9 cellular contexts compared by ENCODE assay signal in the genomic region with DNA sequence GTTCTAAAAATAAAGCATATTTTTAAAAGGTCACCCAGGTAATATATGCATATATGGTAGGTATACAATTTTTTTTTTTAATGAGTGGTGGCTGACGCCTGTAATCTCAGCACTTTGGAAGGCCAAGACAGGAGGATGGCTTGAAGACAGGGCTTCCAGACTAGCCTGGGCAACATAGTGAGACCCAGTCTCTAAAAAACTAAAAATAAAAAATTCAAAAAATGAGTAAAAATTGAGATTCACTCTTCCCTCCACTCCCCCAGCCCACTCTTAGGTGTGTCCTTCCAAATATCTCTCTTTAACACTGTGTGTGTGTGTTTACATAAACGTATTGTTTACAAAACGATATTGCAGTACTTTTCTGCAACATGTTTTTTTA. TPM values are rescaled to one million over a fixed set of nuclear protein-coding genes. Genes with fewer than 3 reads are reported as not detected.
DNase-seq lines count a peak whose midpoint lies in the region; ATAC-seq and TF ChIP-seq lines count a peak whose summit lies in the region.
"Had no signal": no experiment of that assay in that cellular context is flagged by ENCODE, and none has a peak within 500 bp of the region (broad histone marks: within the 10 kb centered on the region; RNA-seq: fewer than 3 reads in every experiment).

No MANE protein-coding gene starts in this region.

- POLR2A ChIA-PET in activated CD4-positive, alpha-beta T cell treated with anti-CD3 and anti-CD28 coated beads, Interleukin-2, amount 10 ng/mL, durations not matched to agents 7 days and 5 days (lab: Charles Lee): no interaction called here

- TF ChIP-seq CTCF in lower lobe of right lung (IDR thresholded peaks at IDR 0.05): no peak
- TF ChIP-seq CTCF in thoracic aorta (IDR thresholded peaks at IDR 0.05): no peak

- H3K4me3 ChIP-seq in lower lobe of right lung: peak overlapping the region; percentile 71
- peak overlapping the region; percentile 91 for H3K4me3 ChIP-seq in thoracic aorta

- no peaks in the 10 kb centered on the region for H3K27me3 ChIP-seq in lower lobe of right lung (ENCODE audit: low read depth)
- H3K27me3 ChIP-seq in thoracic aorta (replicated peaks; ENCODE audit: insufficient read depth): no peaks in the 10 kb centered on the region

- H3K4me1 Mint-ChIP-seq in activated CD4-positive, alpha-beta T cell treated with anti-CD3 and anti-CD28 coated beads, Interleukin-2, amount 10 ng/mL, durations not matched to agents 7 days and 5 days: peaks cover 43% of the 10 kb centered on the region
- H3K4me1 Mint-ChIP-seq in activated naive CD8-positive, alpha-beta T cell (ENCODE audit: low read depth): peaks cover 52% of the 10 kb centered on the region

- no peaks in the 10 kb centered on the region for H3K9me3 Mint-ChIP-seq in activated CD4-positive, alpha-beta T cell treated with anti-CD3 and anti-CD28 coated beads, Interleukin-2, amount 10 ng/mL, durations not matched to agents 7 days and 5 days
- no peaks in the 10 kb centered on the region for H3K9me3 Mint-ChIP-seq in activated naive CD8-positive, alpha-beta T cell (ENCODE audit: low read depth)

- H3K36me3 Mint-ChIP-seq in activated CD4-positive, alpha-beta T cell treated with anti-CD3 and anti-CD28 coated beads, Interleukin-2, amount 10 ng/mL, durations not matched to agents 7 days and 5 days (ENCODE audit: low read depth): peaks cover 22% of the 10 kb centered on the region
- peaks cover 1% of the 10 kb centered on the region for H3K36me3 Mint-ChIP-seq in activated naive CD8-positive, alpha-beta T cell

- H3K27ac ChIP-seq in lower lobe of right lung (peak overlapping the region; percentile 99), thoracic aorta (peak overlapping the region; percentile 98)

- no peak for ATAC-seq in lower lobe of right lung
- no peak for ATAC-seq in thoracic aorta (ENCODE audit: insufficient number of reproducible peaks, low FRiP score, low read depth)
- no peak for ATAC-seq in HG03442 (IDR thresholded peaks at IDR 0.05; ENCODE audit: unreplicated experiment)
- ATAC-seq in GM18858 (IDR thresholded peaks at IDR 0.05; ENCODE audit: unreplicated experiment): no peak

- H3K27ac Mint-ChIP-seq in activated CD4-positive, alpha-beta T cell treated with anti-CD3 and anti-CD28 coated beads, Interleukin-2, amount 10 ng/mL, durations not matched to agents 7 days and 5 days: peak overlapping the region; percentile 94
- H3K27ac Mint-ChIP-seq in activated naive CD8-positive, alpha-beta T cell: peak overlapping the region; percentile 95

- H3K4me3 Mint-ChIP-seq in activated CD4-positive, alpha-beta T cell treated with anti-CD3 and anti-CD28 coated beads, Interleukin-2, amount 10 ng/mL, durations not matched to agents 7 days and 5 days: peak overlapping the region; percentile 98
- peak overlapping the region; percentile 89 for H3K4me3 Mint-ChIP-seq in activated naive CD8-positive, alpha-beta T cell

- no peaks in the 10 kb centered on the region for H3K27me3 Mint-ChIP-seq in activated CD4-positive, alpha-beta T cell treated with anti-CD3 and anti-CD28 coated beads, Interleukin-2, amount 10 ng/mL, durations not matched to agents 7 days and 5 days
- H3K27me3 Mint-ChIP-seq in activated naive CD8-positive, alpha-beta T cell: no peaks in the 10 kb centered on the region

- CTCF ChIA-PET in activated CD4-positive, alpha-beta T cell treated with anti-CD3 and anti-CD28 coated beads, Interleukin-2, amount 10 ng/mL, durations not matched to agents 7 days and 5 days (lab: Charles Lee): no interaction called here

- intact Hi-C loops in lower lobe of right lung (cut with DNase I): loop anchor here (10.0 kb wide), 1 partner anchor 61 kb away; no protein-coding TSS in a partner anchor

- no peaks in the 10 kb centered on the region for H3K36me3 ChIP-seq in lower lobe of right lung
- H3K36me3 ChIP-seq in thoracic aorta: no peaks in the 10 kb centered on the region

- DNase-seq in activated CD4-positive, alpha-beta T cell treated with anti-CD3 and anti-CD28 coated beads, Interleukin-2, amount 10 ng/mL, durations not matched to agents 7 days and 5 days: no peak
- no peak for DNase-seq in activated CD4-positive, alpha-beta T cell treated with anti-CD3 and anti-CD28 coated beads, Interleukin-2, amount 50 U/mL, for 4 hours
- DNase-seq in lower lobe of right lung: no peak
- DNase-seq in thoracic aorta (ENCODE audit: low spot score): no peak
- no peak for DNase-seq in NCI-H446 (lab: John Stamatoyannopoulos, UW)
- DNase-seq: stimulated activated naive CD4-positive, alpha-beta T cell had no signal

- no peaks in the 10 kb centered on the region for H3K9me3 ChIP-seq in lower lobe of right lung
- H3K9me3 ChIP-seq in thoracic aorta: no peaks in the 10 kb centered on the region

- H3K4me1 ChIP-seq in lower lobe of right lung (peaks cover 43% of the 10 kb centered on the region), thoracic aorta (ENCODE audit: control insufficient read depth in 1 of 2, low read depth in 2 of 2) (peaks cover 36 to 67% of the 10 kb centered on the region in 2 donors)

RNA-seq across cellular contexts. Expression of gene ANXA11, which starts 0.9 kb away (rescaled TPM):
- total RNA-seq in activated CD4-positive, alpha-beta T cell treated with anti-CD3 and anti-CD28 coated beads, Interleukin-2, amount 10 ng/mL, durations not matched to agents 7 days and 5 days: 100 to 1,000 TPM; 280 to 326 TPM
- 306 TPM for total RNA-seq in lower lobe of right lung
- total RNA-seq in thoracic aorta: 100 to 1,000 TPM; 130 to 198 TPM
